17 cellular contexts compared by ENCODE assay signal in genomic region chr18:54197747-54198411, GRCh38. TPM values are rescaled to one million over a fixed set of nuclear protein-coding genes. Genes with fewer than 3 reads are reported as not detected.
DNase-seq lines count a peak whose midpoint lies in the region; ATAC-seq lines count a peak whose summit lies in the region.
"Had no signal": no experiment of that assay in that cellular context is flagged by ENCODE, and none has a peak within 500 bp of the region (broad histone marks: within the 10 kb centered on the region; RNA-seq: fewer than 3 reads in every experiment).

No MANE protein-coding gene starts in this region.

- DNase-seq in stimulated activated naive CD8-positive, alpha-beta T cell treated with anti-CD3 and anti-CD28 coated beads, Interleukin-15, amount 100 ng/mL, for 72 hours = no peak
- DNase-seq in activated T-helper 2 cell treated with anti-CD3 and anti-CD28 coated beads, Interferon-gamma antibody, Interleukin-2, Interleukin-4, amounts not matched to agents 10 μg/mL and 5 μg/mL and 100 μg/mL, durations not matched to agents 14 hours and 24 hours and 36 hours (ENCODE audit: low spot score) = no peak
- DNase-seq in left lobe of liver (ENCODE audit: low spot score) (no peak), amniotic stem cell (lab: John Stamatoyannopoulos, UW) (no peak)
- DNase-seq: 8988T; AML-193; Caco-2; CD8-positive, alpha-beta memory T cell; DMS53; GF-D8; GM23248; H7 had no signal

- H3K36me3 Mint-ChIP-seq in stimulated activated naive CD8-positive, alpha-beta T cell treated with anti-CD3 and anti-CD28 coated beads, Interleukin-15, Interleukin-2, amounts not matched to agents 100 ng/mL and 50 ng/mL, for 24 hours (ENCODE audit: low read depth) = peaks cover 65% of the 10 kb centered on the region
- H3K36me3 Mint-ChIP-seq in activated T-helper 2 cell treated with anti-CD3 and anti-CD28 coated beads, Interferon-gamma antibody, Interleukin-2, Interleukin-4, amounts not matched to agents 10 μg/mL and 5 μg/mL and 100 μg/mL, durations not matched to agents 14 hours and 24 hours and 36 hours (ENCODE audit: low read depth) = peaks cover 50% of the 10 kb centered on the region

- intact Hi-C loops in activated T-helper 2 cell treated with anti-CD3 and anti-CD28 coated beads, Interferon-gamma antibody, Interleukin-2, Interleukin-4, amounts not matched to agents 10 μg/mL and 5 μg/mL and 100 μg/mL, durations not matched to agents 14 hours and 24 hours and 36 hours (cut with micrococcal nuclease) = loop anchor here (1.0 kb wide), 1 partner anchor 16 kb away; no protein-coding TSS in a partner anchor

- H3K9me3 Mint-ChIP-seq in stimulated activated naive CD8-positive, alpha-beta T cell treated with anti-CD3 and anti-CD28 coated beads, Interleukin-15, Interleukin-2, amounts not matched to agents 100 ng/mL and 50 ng/mL, for 24 hours = no peaks in the 10 kb centered on the region
- H3K9me3 Mint-ChIP-seq in stimulated activated naive CD8-positive, alpha-beta T cell treated with anti-CD3 and anti-CD28 coated beads, Interleukin-15, amount 100 ng/mL, for 72 hours = no peaks in the 10 kb centered on the region
- no peaks in the 10 kb centered on the region for H3K9me3 Mint-ChIP-seq in activated T-helper 2 cell treated with anti-CD3 and anti-CD28 coated beads, Interferon-gamma antibody, Interleukin-2, Interleukin-4, amounts not matched to agents 10 μg/mL and 5 μg/mL and 100 μg/mL, durations not matched to agents 14 hours and 24 hours and 36 hours
- H3K9me3 Mint-ChIP-seq: CD8-positive, alpha-beta memory T cell had no signal

- H3K4me3 Mint-ChIP-seq in stimulated activated naive CD8-positive, alpha-beta T cell treated with anti-CD3 and anti-CD28 coated beads, Interleukin-15, Interleukin-2, amounts not matched to agents 100 ng/mL and 50 ng/mL, for 24 hours = no peak overlapping the region
- no peak overlapping the region for H3K4me3 Mint-ChIP-seq in stimulated activated naive CD8-positive, alpha-beta T cell treated with anti-CD3 and anti-CD28 coated beads, Interleukin-15, amount 100 ng/mL, for 72 hours
- no peak overlapping the region for H3K4me3 Mint-ChIP-seq in activated T-helper 2 cell treated with anti-CD3 and anti-CD28 coated beads, Interferon-gamma antibody, Interleukin-2, Interleukin-4, amounts not matched to agents 10 μg/mL and 5 μg/mL and 100 μg/mL, durations not matched to agents 14 hours and 24 hours and 36 hours (ENCODE audit: low read depth)
- H3K4me3 Mint-ChIP-seq: CD8-positive, alpha-beta memory T cell had no signal

- H3K27me3 Mint-ChIP-seq in stimulated activated naive CD8-positive, alpha-beta T cell treated with anti-CD3 and anti-CD28 coated beads, Interleukin-15, Interleukin-2, amounts not matched to agents 100 ng/mL and 50 ng/mL, for 24 hours = no peaks in the 10 kb centered on the region
- no peaks in the 10 kb centered on the region for H3K27me3 Mint-ChIP-seq in stimulated activated naive CD8-positive, alpha-beta T cell treated with anti-CD3 and anti-CD28 coated beads, Interleukin-15, amount 100 ng/mL, for 72 hours
- no peaks in the 10 kb centered on the region for H3K27me3 Mint-ChIP-seq in activated T-helper 2 cell treated with anti-CD3 and anti-CD28 coated beads, Interferon-gamma antibody, Interleukin-2, Interleukin-4, amounts not matched to agents 10 μg/mL and 5 μg/mL and 100 μg/mL, durations not matched to agents 14 hours and 24 hours and 36 hours (ENCODE audit: low read depth)
- H3K27me3 Mint-ChIP-seq: CD8-positive, alpha-beta memory T cell had no signal

- peak overlapping the region; percentile 39 for H3K27ac Mint-ChIP-seq in stimulated activated naive CD8-positive, alpha-beta T cell treated with anti-CD3 and anti-CD28 coated beads, Interleukin-15, Interleukin-2, amounts not matched to agents 100 ng/mL and 50 ng/mL, for 24 hours
- H3K27ac Mint-ChIP-seq in stimulated activated naive CD8-positive, alpha-beta T cell treated with anti-CD3 and anti-CD28 coated beads, Interleukin-15, amount 100 ng/mL, for 72 hours = no peak overlapping the region
- peak overlapping the region; percentile 14 for H3K27ac Mint-ChIP-seq in activated T-helper 2 cell treated with anti-CD3 and anti-CD28 coated beads, Interferon-gamma antibody, Interleukin-2, Interleukin-4, amounts not matched to agents 10 μg/mL and 5 μg/mL and 100 μg/mL, durations not matched to agents 14 hours and 24 hours and 36 hours

- ATAC-seq in stimulated activated naive CD8-positive, alpha-beta T cell treated with anti-CD3 and anti-CD28 coated beads, Interleukin-15, amount 100 ng/mL, for 72 hours = no peak
- ATAC-seq in left lobe of liver (peak; percentile 68), GM18858 (IDR thresholded peaks at IDR 0.05; ENCODE audit: unreplicated experiment) (no peak), HG02840 (IDR thresholded peaks at IDR 0.05; ENCODE audit: low FRiP score, unreplicated experiment) (no peak), HG03342 (IDR thresholded peaks at IDR 0.05; ENCODE audit: unreplicated experiment) (no peak)
- ATAC-seq: HepG2 had no signal

- peaks cover 14% of the 10 kb centered on the region for H3K4me1 Mint-ChIP-seq in stimulated activated naive CD8-positive, alpha-beta T cell treated with anti-CD3 and anti-CD28 coated beads, Interleukin-15, Interleukin-2, amounts not matched to agents 100 ng/mL and 50 ng/mL, for 24 hours (ENCODE audit: low read depth)
- no peaks in the 10 kb centered on the region for H3K4me1 Mint-ChIP-seq in stimulated activated naive CD8-positive, alpha-beta T cell treated with anti-CD3 and anti-CD28 coated beads, Interleukin-15, amount 100 ng/mL, for 72 hours
- H3K4me1 Mint-ChIP-seq in activated T-helper 2 cell treated with anti-CD3 and anti-CD28 coated beads, Interferon-gamma antibody, Interleukin-2, Interleukin-4, amounts not matched to agents 10 μg/mL and 5 μg/mL and 100 μg/mL, durations not matched to agents 14 hours and 24 hours and 36 hours (ENCODE audit: low read depth) = peaks cover 10% of the 10 kb centered on the region

RNA-seq across cellular contexts. Expression of gene MBD2, which starts 26.6 kb away (rescaled TPM):
- total RNA-seq in activated T-helper 2 cell treated with anti-CD3 and anti-CD28 coated beads, Interferon-gamma antibody, Interleukin-2, Interleukin-4, amounts not matched to agents 10 μg/mL and 5 μg/mL and 100 μg/mL, durations not matched to agents 14 hours and 24 hours and 36 hours = 165 and 196 TPM in 2 replicates
- total RNA-seq in left lobe of liver = 29.1 TPM

Comparison
In these comparisons a context has a peak if more than half of its experiments do, and no peak if none do; other contexts are left out.
1. H3K27ac Mint-ChIP-seq: peak in stimulated activated naive CD8-positive, alpha-beta T cell treated with anti-CD3 and anti-CD28 coated beads, Interleukin-15, Interleukin-2, amounts not matched to agents 100 ng/mL and 50 ng/mL, for 24 hours (single experiment) and activated T-helper 2 cell treated with anti-CD3 and anti-CD28 coated beads, Interferon-gamma antibody, Interleukin-2, Interleukin-4, amounts not matched to agents 10 μg/mL and 5 μg/mL and 100 μg/mL, durations not matched to agents 14 hours and 24 hours and 36 hours (single experiment); none in stimulated activated naive CD8-positive, alpha-beta T cell treated with anti-CD3 and anti-CD28 coated beads, Interleukin-15, amount 100 ng/mL, for 72 hours (0 of 2).